ENCODE assay signal across 8 cellular contexts in genomic region chr9:41273549-41274267, GRCh38.
A peak's percentile ranks its signal among the peaks of the same experiment; 100 is the strongest.
DNase-seq lines count a peak whose midpoint lies in the region; ATAC-seq and TF ChIP-seq lines count a peak whose summit lies in the region.
"Not testable (repeated sequence)": the region's sequence is repeated elsewhere in the genome, so short reads cannot be mapped to it uniquely, and the experiment has no call there.

No MANE protein-coding gene starts in this region.

- not testable (repeated sequence) for H3K9me3 Mint-ChIP-seq in activated CD8-positive, alpha-beta T cell treated with anti-CD3 and anti-CD28 coated beads, Interleukin-2, amount 10 ng/mL, durations not matched to agents 7 days and 5 days (ENCODE audit: insufficient read depth)

- not testable (repeated sequence) for H3K27me3 Mint-ChIP-seq in activated CD8-positive, alpha-beta T cell treated with anti-CD3 and anti-CD28 coated beads, Interleukin-2, amount 10 ng/mL, durations not matched to agents 7 days and 5 days (ENCODE audit: low read depth)

- not testable (repeated sequence) for H3K4me2 ChIP-seq in KMS-11

- H2AFZ ChIP-seq in KMS-11 (ENCODE audit: low read depth), result not testable (repeated sequence)

- H3K4me1 ChIP-seq in KMS-11 (ENCODE audit: low read depth, poor library complexity, severe bottlenecking), result not testable (repeated sequence)
- peaks cover 0 to 10% (median 5%) of the 10 kb centered on the region in 4 donors for H3K4me1 ChIP-seq in upper lobe of left lung

- H3K4me1 Mint-ChIP-seq in activated CD8-positive, alpha-beta T cell treated with anti-CD3 and anti-CD28 coated beads, Interleukin-2, amount 10 ng/mL, durations not matched to agents 7 days and 5 days (ENCODE audit: low read depth), result not testable (repeated sequence)

- ATAC-seq in GM18502 (IDR thresholded peaks at IDR 0.05; ENCODE audit: poor library complexity, unreplicated experiment) (peak; percentile 100), upper lobe of left lung (ENCODE audit: low FRiP score in 2 of 2) (peak; percentile 98 to 100)
- ATAC-seq in activated CD8-positive, alpha-beta T cell treated with anti-CD3 and anti-CD28 coated beads, Interleukin-2, amount 10 ng/mL, durations not matched to agents 7 days and 5 days, result peak; percentile 100

- H3K36me3 Mint-ChIP-seq in activated CD8-positive, alpha-beta T cell treated with anti-CD3 and anti-CD28 coated beads, Interleukin-2, amount 10 ng/mL, durations not matched to agents 7 days and 5 days (ENCODE audit: low read depth), result not testable (repeated sequence)

- H3K4me3 ChIP-seq in HFF-Myc (replicated peaks; ENCODE audit: low read depth, low read length) (peak overlapping the region; percentile 34), choroid plexus epithelial cell (ENCODE audit: low read depth, low read length) (peak overlapping the region; percentile 58), skeletal muscle cell (ENCODE audit: low read depth, low read length) (peak overlapping the region; percentile 49), upper lobe of left lung (peak overlapping the region in 3 of 4 donors; percentile 43 to 51 (median 46))
- H3K4me3 ChIP-seq in KMS-11 (IDR thresholded peaks at IDR 0.05; ENCODE audit: insufficient read depth, low read depth, low read length), result not testable (repeated sequence)

- H3K27ac ChIP-seq in KMS-11, result peak overlapping the region; percentile 67
- H3K27ac ChIP-seq in upper lobe of left lung, result peak overlapping the region in 1 of 4 donors; percentile 30

- CTCF ChIA-PET in activated CD8-positive, alpha-beta T cell treated with anti-CD3 and anti-CD28 coated beads, Interleukin-2, amount 10 ng/mL, durations not matched to agents 7 days and 5 days (lab: Charles Lee), result not testable (repeated sequence)

- TF ChIP-seq EP300 in upper lobe of left lung (IDR thresholded peaks at IDR 0.05), result not testable (repeated sequence)

- not testable (repeated sequence) for H3K9me3 ChIP-seq in upper lobe of left lung

- peak overlapping the region; percentile 79 for H3K27ac Mint-ChIP-seq in activated CD8-positive, alpha-beta T cell treated with anti-CD3 and anti-CD28 coated beads, Interleukin-2, amount 10 ng/mL, durations not matched to agents 7 days and 5 days

- not testable (repeated sequence) for DNase-seq in HFF-Myc (ENCODE audit: extremely low read depth, low read depth)
- peak; percentile 89 for DNase-seq in activated CD8-positive, alpha-beta T cell treated with anti-CD3 and anti-CD28 coated beads, Interleukin-2, amount 10 ng/mL, durations not matched to agents 7 days and 5 days
- DNase-seq in choroid plexus epithelial cell (ENCODE audit: low read depth) (peak; percentile 68), islet precursor cell (peak; percentile 92), skeletal muscle cell (ENCODE audit: low read depth) (peak; percentile 26), upper lobe of left lung (peak; percentile 59 to 92)

- WGBS in upper lobe of left lung, 2 donors, result 3% methylated on average over 16 of the region's 59 CpGs; no CpG with 5 or more reads in 1 of the 2 donors

- H3K9ac ChIP-seq in KMS-11, result peak overlapping the region; percentile 32; the same call in 1 of the 2 replicates

- POLR2A ChIA-PET in activated CD8-positive, alpha-beta T cell treated with anti-CD3 and anti-CD28 coated beads, Interleukin-2, amount 10 ng/mL, durations not matched to agents 7 days and 5 days (lab: Charles Lee), result not testable (repeated sequence)

- peak in 1 of 4 donors; percentile 49 for TF ChIP-seq POLR2A in upper lobe of left lung (IDR thresholded peaks at IDR 0.05)

- not testable (repeated sequence) for H3K79me2 ChIP-seq in KMS-11 (ENCODE audit: insufficient read depth, low read depth)

- H3K4me3 Mint-ChIP-seq in activated CD8-positive, alpha-beta T cell treated with anti-CD3 and anti-CD28 coated beads, Interleukin-2, amount 10 ng/mL, durations not matched to agents 7 days and 5 days, result peak overlapping the region; percentile 69

- TF ChIP-seq CTCF in HFF-Myc (IDR thresholded peaks at IDR 0.05; ENCODE audit: low read depth, low read length, missing control alignments); KMS-11 (conservative IDR thresholded peaks at IDR 0.05; ENCODE audit: low read depth, low read length); choroid plexus epithelial cell (conservative IDR thresholded peaks at IDR 0.05; ENCODE audit: low read depth, low read length); upper lobe of left lung (IDR thresholded peaks at IDR 0.05): not testable (repeated sequence)

- not testable (repeated sequence) for H3K27me3 ChIP-seq in KMS-11 (ENCODE audit: insufficient read depth, low read depth); upper lobe of left lung

- H3K36me3 ChIP-seq in KMS-11 (ENCODE audit: insufficient read depth); upper lobe of left lung: not testable (repeated sequence)

- H4K20me1 ChIP-seq in KMS-11 (ENCODE audit: insufficient read depth), result not testable (repeated sequence)
